In genomic region chr19:7860902-7861618, GRCh38 we compare ENCODE assay signal across 1 cellular context.
TF ChIP-seq lines count a peak whose summit lies in the region.

No MANE protein-coding gene starts in this region.

TF ChIP-seq in H1, 55 proteins besides CTCF, POLR2A, EP300 and RAD21:
- peak; percentile 2 for TF ChIP-seq RNF2 (IDR thresholded peaks at IDR 0.05; ENCODE audit: borderline replicate concordance, low read depth, low read length, missing control alignments, poor library complexity, severe bottlenecking)
- TF ChIP-seq SRF (IDR thresholded peaks at IDR 0.05; ENCODE audit: low read depth, low read length) = no peak
